ENCODE assay signal across 1 cellular context in genomic region chr11:2203440-2204259, GRCh38.
TF ChIP-seq lines count a peak whose summit lies in the region.

No MANE protein-coding gene starts in this region.

TF ChIP-seq in HepG2, 621 proteins besides CTCF, POLR2A, EP300 and RAD21 (continued from another document and continues in another):
- TF ChIP-seq ZKSCAN1 (IDR thresholded peaks at IDR 0.05; ENCODE audit: low read length) (no peak), MLXIP (CRISPR knock-in tag; IDR thresholded peaks at IDR 0.05; ENCODE audit: borderline replicate concordance) (no peak), ZNF580 (CRISPR knock-in tag; IDR thresholded peaks at IDR 0.05; ENCODE audit: borderline replicate concordance, low read depth) (no peak), TEAD3 (CRISPR knock-in tag; optimal IDR thresholded peaks at IDR 0.05; ENCODE audit: borderline replicate concordance) (no peak), MTF1 (CRISPR knock-in tag; IDR thresholded peaks at IDR 0.05) (no peak), DDIT3 (CRISPR knock-in tag; IDR thresholded peaks at IDR 0.05) (no peak), IRF9 (CRISPR knock-in tag; IDR thresholded peaks at IDR 0.05; ENCODE audit: borderline replicate concordance) (no peak), ZFX (CRISPR knock-in tag; IDR thresholded peaks at IDR 0.05; ENCODE audit: low read depth) (peak; percentile 76), ZBTB8A (CRISPR knock-in tag; IDR thresholded peaks at IDR 0.05; ENCODE audit: borderline replicate concordance, low read depth) (no peak), DRAP1 (CRISPR knock-in tag; IDR thresholded peaks at IDR 0.05) (peak; percentile 37; the same call in 1 of the 2 replicates), FLYWCH1 (CRISPR knock-in tag; IDR thresholded peaks at IDR 0.05) (no peak), RFXANK (CRISPR knock-in tag; IDR thresholded peaks at IDR 0.05) (no peak), THAP7 (CRISPR knock-in tag; IDR thresholded peaks at IDR 0.05) (no peak), SP140L (CRISPR knock-in tag; IDR thresholded peaks at IDR 0.05; ENCODE audit: borderline replicate concordance) (no peak), KMT2B (CRISPR knock-in tag; IDR thresholded peaks at IDR 0.05) (no peak), ZNF468 (CRISPR knock-in tag; IDR thresholded peaks at IDR 0.05) (no peak), GZF1 (CRISPR knock-in tag; IDR thresholded peaks at IDR 0.05) (no peak), ZNF746 (CRISPR knock-in tag; IDR thresholded peaks at IDR 0.05) (peak; percentile 45; the same call in 1 of the 2 replicates), NFIC (IDR thresholded peaks at IDR 0.05; ENCODE audit: low read length) (no peak), ZNF230 (CRISPR knock-in tag; IDR thresholded peaks at IDR 0.05) (no peak), ZNF512 (CRISPR knock-in tag; IDR thresholded peaks at IDR 0.05) (no peak), CREBL2 (CRISPR knock-in tag; IDR thresholded peaks at IDR 0.05; ENCODE audit: borderline replicate concordance) (no peak), MLX (CRISPR knock-in tag; IDR thresholded peaks at IDR 0.05) (no peak), ATRX (CRISPR knock-in tag; IDR thresholded peaks at IDR 0.05; ENCODE audit: borderline replicate concordance) (no peak), SNAPC4 (CRISPR knock-in tag; IDR thresholded peaks at IDR 0.05) (no peak), JDP2 (CRISPR knock-in tag; IDR thresholded peaks at IDR 0.05; ENCODE audit: borderline replicate concordance) (no peak), ZBTB21 (CRISPR knock-in tag; IDR thresholded peaks at IDR 0.05) (no peak), ZNF704 (CRISPR knock-in tag; IDR thresholded peaks at IDR 0.05; ENCODE audit: borderline replicate concordance) (no peak), ZNF362 (CRISPR knock-in tag; IDR thresholded peaks at IDR 0.05; ENCODE audit: borderline replicate concordance) (no peak), ZNF350 (CRISPR knock-in tag; IDR thresholded peaks at IDR 0.05; ENCODE audit: borderline replicate concordance, low read depth) (peak; percentile 30; the same call in 1 of the 2 replicates), DZIP1 (CRISPR knock-in tag; IDR thresholded peaks at IDR 0.05) (no peak), SMAD9 (CRISPR knock-in tag; IDR thresholded peaks at IDR 0.05) (no peak), ZBTB7A (CRISPR knock-in tag; IDR thresholded peaks at IDR 0.05) (peak; percentile 49; the same call in 1 of the 2 replicates), POLR2AphosphoS2 (IDR thresholded peaks at IDR 0.05; ENCODE audit: low read depth, low read length) (no peak), ZNF329 (CRISPR knock-in tag; IDR thresholded peaks at IDR 0.05; ENCODE audit: low read depth) (no peak), HOXD1 (CRISPR knock-in tag; IDR thresholded peaks at IDR 0.05) (no peak), USF2 (IDR thresholded peaks at IDR 0.05; ENCODE audit: low read depth, low read length) (no peak), USF2 (CRISPR knock-in tag; IDR thresholded peaks at IDR 0.05; ENCODE audit: borderline replicate concordance) (no peak), SSRP1 (CRISPR knock-in tag; IDR thresholded peaks at IDR 0.05) (no peak; the same call in 1 of the 2 replicates), RXRA (CRISPR knock-in tag; IDR thresholded peaks at IDR 0.05) (peak; percentile 91)
